ENCODE assay signal across 18 cellular contexts in the genomic region with DNA sequence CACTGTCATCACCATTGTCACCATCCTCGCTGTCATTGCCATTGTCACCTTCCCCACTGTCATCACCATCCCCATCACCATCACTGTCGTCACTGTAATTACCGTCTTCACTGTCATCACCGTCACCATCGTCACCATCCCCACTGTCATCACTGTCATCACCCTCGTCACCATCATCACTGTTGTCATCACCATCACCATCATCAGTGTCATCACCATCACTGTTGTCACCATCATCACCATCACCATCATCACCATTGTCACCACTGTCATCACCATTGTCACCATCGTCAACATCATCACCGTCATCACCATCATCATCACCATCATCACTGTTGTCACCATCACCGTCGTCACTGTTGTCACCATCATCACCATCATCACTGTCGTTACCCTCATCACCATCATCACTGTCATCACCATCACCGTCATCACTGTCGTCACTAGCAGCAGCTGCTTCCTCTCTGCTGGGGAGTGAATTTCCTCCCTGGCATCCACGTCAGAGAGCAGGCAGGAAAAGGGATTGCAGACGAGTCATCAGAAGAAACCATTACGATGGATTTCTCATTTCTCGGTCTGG. TPM values are rescaled to one million over a fixed set of nuclear protein-coding genes. Genes with fewer than 3 reads are reported as not detected.
DNase-seq lines count a peak whose midpoint lies in the region; ATAC-seq, FAIRE-seq and TF ChIP-seq lines count a peak whose summit lies in the region.
"Had no signal": no experiment of that assay in that cellular context is flagged by ENCODE, and none has a peak within 500 bp of the region (broad histone marks: within the 10 kb centered on the region; RNA-seq: fewer than 3 reads in every experiment).

No MANE protein-coding gene starts in this region.

- H3K4me3 Mint-ChIP-seq in H9: no peak overlapping the region
- no peak overlapping the region for H3K4me3 Mint-ChIP-seq in astrocyte (ENCODE audit: unreplicated experiment)
- no peak overlapping the region for H3K4me3 Mint-ChIP-seq in osteocyte (ENCODE audit: unreplicated experiment)
- H3K4me3 Mint-ChIP-seq: dendritic cell treated with granulocyte-macrophage colony-stimulating factor and Interleukin-4, amounts not matched to agents 40 ng/mL and 50 ng/mL, for 4 days; immature natural killer cell; memory B cell had no signal

- H2BK120ac ChIP-seq in H9 (ENCODE audit: low read depth, low read length, poor library complexity, severe bottlenecking): no peak overlapping the region

- peak; percentile 49 for FAIRE-seq in astrocyte (lab: Jason Lieb, UNC)

- H3T11ph ChIP-seq in H9 (ENCODE audit: low read length): no peak overlapping the region

- DNase-seq in A172 (ENCODE audit: low spot score) (peak; percentile 82), H9 (no peak), astrocyte (ENCODE audit: low read depth) (peak; percentile 50), glomerular visceral epithelial cell (ENCODE audit: extremely low spot score) (peak; percentile 40), Kasumi-1 (lab: John Stamatoyannopoulos, UW) (no peak), osteocyte (ENCODE audit: extremely low spot score, unreplicated experiment) (no peak), suprapubic skin (ENCODE audit: low spot score in 2 of 2) (no peak)
- DNase-seq: ACHN; activated T-cell treated with anti-CD3 and anti-CD28 coated beads, Interleukin-2, amount 50 U/mL, for 1 hour; amygdala; foreskin melanocyte; NCI-H146; NCI-H510A had no signal

- H3K9me3 ChIP-seq in H9 (ENCODE audit: control insufficient read depth, low read depth, low read length): no peaks in the 10 kb centered on the region
- peaks cover 3% of the 10 kb centered on the region for H3K9me3 ChIP-seq in astrocyte (ENCODE audit: insufficient read depth, low read depth, low read length)
- H3K9me3 ChIP-seq in suprapubic skin: no peaks in the 10 kb centered on the region
- H3K9me3 ChIP-seq: ovary had no signal

- H4K91ac ChIP-seq in H9 (ENCODE audit: insufficient read length, low read depth, low read length): no peak overlapping the region

- H4K5ac ChIP-seq in H9 (ENCODE audit: insufficient read length, low read depth, low read length): no peak overlapping the region

- H3K79me2 ChIP-seq in H9 (ENCODE audit: insufficient read depth, low read length) (no peaks in the 10 kb centered on the region), astrocyte (ENCODE audit: insufficient read depth, low read length) (no peaks in the 10 kb centered on the region)

- no peaks in the 10 kb centered on the region for H3K79me1 ChIP-seq in H9 (ENCODE audit: insufficient read depth, low read depth, low read length, poor library complexity, severe bottlenecking)

- no peak for TF ChIP-seq EP300 in suprapubic skin (IDR thresholded peaks at IDR 0.05)

- no peaks in the 10 kb centered on the region; the same call in 1 of the 2 replicates for H3K4me1 ChIP-seq in H9 (ENCODE audit: insufficient read depth, low read length)
- H3K4me1 ChIP-seq in astrocyte (ENCODE audit: insufficient read depth, low read length): peaks cover 12% of the 10 kb centered on the region
- no peaks in the 10 kb centered on the region for H3K4me1 ChIP-seq in suprapubic skin

- no peak overlapping the region for H3K9ac ChIP-seq in H9 (ENCODE audit: extremely low read depth, insufficient read length, low read length)
- no peak overlapping the region for H3K9ac ChIP-seq in astrocyte (ENCODE audit: low read length)

- H3K18ac ChIP-seq in H9 (ENCODE audit: insufficient read length, low read depth, low read length): no peak overlapping the region

- no peak overlapping the region for H3K4me2 ChIP-seq in H9 (ENCODE audit: insufficient read depth, insufficient read length, low read length)
- no peak overlapping the region for H3K4me2 ChIP-seq in astrocyte (ENCODE audit: low read length)

- H2BK5ac ChIP-seq in H9 (ENCODE audit: insufficient read length, low read length): no peak overlapping the region

- no peaks in the 10 kb centered on the region for H3K23me2 ChIP-seq in H9 (ENCODE audit: insufficient read length, low read depth, low read length, poor library complexity, severe bottlenecking)

- peak overlapping the region; percentile 16 for H4K8ac ChIP-seq in H9 (replicated peaks; ENCODE audit: insufficient read length, low read depth, low read length)

- no peak overlapping the region for H2BK15ac ChIP-seq in H9 (ENCODE audit: low read depth, low read length)

- peaks cover 12 to 16% of the 10 kb centered on the region in 2 experiments for H3K4me1 Mint-ChIP-seq in H9
- H3K4me1 Mint-ChIP-seq in astrocyte (ENCODE audit: low read depth, unreplicated experiment): peaks cover 15% of the 10 kb centered on the region
- H3K4me1 Mint-ChIP-seq in osteocyte (ENCODE audit: unreplicated experiment): peaks cover 17% of the 10 kb centered on the region
- H3K4me1 Mint-ChIP-seq: immature natural killer cell, memory B cell had no signal

- peaks cover 2 to 10% (median 5%) of the 10 kb centered on the region in 3 experiments for H3K36me3 Mint-ChIP-seq in H9 (ENCODE audit: insufficient read depth in 1 of 3, low read depth in 3 of 3)
- H3K36me3 Mint-ChIP-seq in astrocyte (ENCODE audit: low read depth, unreplicated experiment): peaks cover 12% of the 10 kb centered on the region
- H3K36me3 Mint-ChIP-seq in osteocyte (ENCODE audit: unreplicated experiment): no peaks in the 10 kb centered on the region
- H3K36me3 Mint-ChIP-seq: immature natural killer cell, memory B cell had no signal

- no peak overlapping the region for H2BK12ac ChIP-seq in H9 (ENCODE audit: insufficient read length, low read depth, low read length)

- TF ChIP-seq CTCF in H9 (conservative IDR thresholded peaks at IDR 0.05) (no peak), astrocyte (IDR thresholded peaks at IDR 0.05; ENCODE audit: insufficient read depth, low read depth, low read length) (no peak), osteocyte (IDR thresholded peaks at IDR 0.05) (no peak), suprapubic skin (IDR thresholded peaks at IDR 0.05) (no peak)

- no peak overlapping the region for H3K27ac ChIP-seq in H9 (ENCODE audit: insufficient read length, low read depth, low read length)
- no peak overlapping the region for H3K27ac ChIP-seq in astrocyte (ENCODE audit: low read depth, low read length)
- no peak overlapping the region for H3K27ac ChIP-seq in suprapubic skin
- H3K27ac ChIP-seq: ovary had no signal

- H4K20me1 ChIP-seq in H9 (ENCODE audit: control insufficient read depth, insufficient read depth, insufficient read length): no peaks in the 10 kb centered on the region
- H4K20me1 ChIP-seq in astrocyte (ENCODE audit: insufficient read depth, low read length): no peaks in the 10 kb centered on the region

- TF ChIP-seq POLR2A in suprapubic skin (IDR thresholded peaks at IDR 0.05): no peak

- H3K4ac ChIP-seq in H9 (ENCODE audit: low read depth, low read length): no peak overlapping the region

- H2AK5ac ChIP-seq in H9 (ENCODE audit: insufficient read length, low read length): no peak overlapping the region

- H3K36me3 ChIP-seq in astrocyte (ENCODE audit: insufficient read depth, low read length) (no peaks in the 10 kb centered on the region), suprapubic skin (no peaks in the 10 kb centered on the region)
- H3K36me3 ChIP-seq: ovary had no signal

- H3K9me3 Mint-ChIP-seq in H9 (peaks cover 14% of the 10 kb centered on the region in 2 experiments), astrocyte (ENCODE audit: unreplicated experiment) (peaks cover 5% of the 10 kb centered on the region), osteocyte (ENCODE audit: unreplicated experiment) (no peaks in the 10 kb centered on the region)
- H3K9me3 Mint-ChIP-seq: dendritic cell treated with granulocyte-macrophage colony-stimulating factor and Interleukin-4, amounts not matched to agents 40 ng/mL and 50 ng/mL, for 4 days; immature natural killer cell; memory B cell had no signal

- no CpG with 5 or more reads among the region's 17 CpGs for WGBS in H9 (ENCODE audit: extremely low coverage, insufficient read length, low lambda C conversion rate)
- 75% methylated on average over 17 of the region's 17 CpGs for WGBS in suprapubic skin

- H3K23ac ChIP-seq in H9 (ENCODE audit: insufficient read length, low read depth, low read length): peak overlapping the region; percentile 9

- H2AFZ ChIP-seq in H9 (ENCODE audit: low read length): no peak overlapping the region
- no peak overlapping the region for H2AFZ ChIP-seq in astrocyte (ENCODE audit: low read depth, low read length)

- H2BK20ac ChIP-seq in H9 (ENCODE audit: low read depth, low read length, poor library complexity, severe bottlenecking): no peak overlapping the region

- H3K4me3 ChIP-seq in astrocyte (ENCODE audit: insufficient read depth, low read depth, low read length): no peak overlapping the region
- H3K4me3 ChIP-seq in suprapubic skin: no peak overlapping the region
- H3K4me3 ChIP-seq: ovary had no signal

- no peaks in the 10 kb centered on the region for H3K27me3 ChIP-seq in H9 (ENCODE audit: insufficient read depth, low read length)
- H3K27me3 ChIP-seq in astrocyte (ENCODE audit: insufficient read depth, low read length): peaks cover 8% of the 10 kb centered on the region
- H3K27me3 ChIP-seq in suprapubic skin: no peaks in the 10 kb centered on the region
- H3K27me3 ChIP-seq: ovary had no signal

- peaks cover 9% of the 10 kb centered on the region for H3K27me3 Mint-ChIP-seq in H9 (ENCODE audit: low read depth)
- peaks cover 26% of the 10 kb centered on the region for H3K27me3 Mint-ChIP-seq in astrocyte (ENCODE audit: low read depth, unreplicated experiment)
- H3K27me3 Mint-ChIP-seq in osteocyte (ENCODE audit: unreplicated experiment): peaks cover 16% of the 10 kb centered on the region

- no peak overlapping the region for H3K14ac ChIP-seq in H9 (ENCODE audit: insufficient read depth, low read length)

- no peak overlapping the region for H3K56ac ChIP-seq in H9 (ENCODE audit: insufficient read length, low read depth, low read length)

- ATAC-seq in HG03280 (IDR thresholded peaks at IDR 0.05; ENCODE audit: unreplicated experiment): no peak

- H3K27ac Mint-ChIP-seq in H9: no peak overlapping the region
- no peak overlapping the region for H3K27ac Mint-ChIP-seq in astrocyte (ENCODE audit: unreplicated experiment)
- H3K27ac Mint-ChIP-seq in osteocyte (ENCODE audit: unreplicated experiment): no peak overlapping the region
- H3K27ac Mint-ChIP-seq: dendritic cell treated with granulocyte-macrophage colony-stimulating factor and Interleukin-4, amounts not matched to agents 40 ng/mL and 50 ng/mL, for 4 days; immature natural killer cell; memory B cell had no signal

RNA-seq across cellular contexts. Expression of a gene that starts 27.3 kb away (rescaled TPM):
- total RNA-seq in A172 (2014; rRNA removed; shearing (Covaris generic)): 1.8 and 2.3 TPM in 2 replicates
- total RNA-seq in H9 (2021): 2.1 and 2.8 TPM in 2 replicates
- total RNA-seq in astrocyte: 7.1 and 8.4 TPM in 2 replicates
- total RNA-seq in osteocyte: 0.84 and 0.89 TPM in 2 replicates
- total RNA-seq in suprapubic skin: 1 to 10 TPM in 2 of 4 donors, under 1 TPM in 2; 0.26 to 3.8 (median 1.7) TPM

Comparison
In these comparisons a context has a peak if more than half of its experiments do, and no peak if none do; other contexts are left out.
1. DNase-seq: peak in A172 (single experiment), astrocyte (single experiment) and glomerular visceral epithelial cell (single experiment); none in H9 (single experiment), Kasumi-1 (0 of 2), osteocyte (single experiment) and suprapubic skin (0 of 2).